9 cellular contexts compared by ENCODE assay signal in genomic region chr22:42857845-42858481, GRCh38. TPM values are rescaled to one million over a fixed set of nuclear protein-coding genes. Genes with fewer than 3 reads are reported as not detected.
DNase-seq lines count a peak whose midpoint lies in the region; ATAC-seq and TF ChIP-seq lines count a peak whose summit lies in the region.
"Had no signal": no experiment of that assay in that cellular context is flagged by ENCODE, and none has a peak within 500 bp of the region (broad histone marks: within the 10 kb centered on the region; RNA-seq: fewer than 3 reads in every experiment).

No MANE protein-coding gene starts in this region.

- peak overlapping the region; percentile 77 for H3K4me2 ChIP-seq in smooth muscle cell

- peak overlapping the region in 1 of 2 donors; percentile 39 for H3K27ac Mint-ChIP-seq in T-cell

- H3K27ac ChIP-seq in left ventricle myocardium inferior (replicated peaks) = peak overlapping the region; percentile 98
- H3K27ac ChIP-seq in smooth muscle cell (ENCODE audit: low read depth) = no peak overlapping the region
- H3K27ac ChIP-seq: SK-N-MC had no signal

- intact Hi-C loops in left ventricle myocardium inferior (cut with micrococcal nuclease) = no loop called here

- H3K36me3 ChIP-seq in left ventricle myocardium inferior = no peaks in the 10 kb centered on the region
- no peaks in the 10 kb centered on the region for H3K36me3 ChIP-seq in smooth muscle cell (ENCODE audit: low read depth)

- no peak overlapping the region for H3K9ac ChIP-seq in smooth muscle cell (ENCODE audit: low read depth)

- H3K4me3 ChIP-seq in left ventricle myocardium inferior (peak overlapping the region; percentile 92), smooth muscle cell (peak overlapping the region; percentile 95)

- H3K4me3 Mint-ChIP-seq in T-cell = peak overlapping the region; percentile 63 to 93 (median 81)

- WGBS in smooth muscle cell (ENCODE audit: low lambda C conversion rate) = 95% methylated on average over 14 of the region's 14 CpGs

- no peak for TF ChIP-seq CTCF in left ventricle myocardium inferior (IDR thresholded peaks at IDR 0.05; ENCODE audit: borderline replicate concordance)
- TF ChIP-seq CTCF in smooth muscle cell (IDR thresholded peaks at IDR 0.05; ENCODE audit: borderline replicate concordance, insufficient read depth, poor library complexity, severe bottlenecking) = no peak

- H3K4me1 ChIP-seq in left ventricle myocardium inferior (peaks cover 37% of the 10 kb centered on the region), smooth muscle cell (ENCODE audit: low read depth) (peaks cover 7% of the 10 kb centered on the region)

- H3K4me1 Mint-ChIP-seq in T-cell = peaks cover 7 to 21% (median 17%) of the 10 kb centered on the region in 3 donors

- H2AFZ ChIP-seq in smooth muscle cell (ENCODE audit: low read depth) = no peak overlapping the region

- H3K9me3 Mint-ChIP-seq in T-cell = no peaks in the 10 kb centered on the region

- peak; percentile 75 for DNase-seq in G401 (ENCODE audit: low spot score)
- DNase-seq in T-cell = no peak
- no peak for DNase-seq in left ventricle myocardium inferior
- DNase-seq in smooth muscle cell (lab: John Stamatoyannopoulos, UW; ENCODE audit: unreplicated experiment) = no peak
- DNase-seq in NCI-H510A treated with DMSO at 0.1 percent for 48 hours (lab: John Stamatoyannopoulos, UW) = no peak
- no peak for DNase-seq in germinal center (ENCODE audit: low spot score)

- POLR2A ChIA-PET in T-cell (lab: Charles Lee) = no interaction called here

- CTCF ChIA-PET in T-cell (lab: Charles Lee) = no interaction called here

- H3K27me3 ChIP-seq in left ventricle myocardium inferior (ENCODE audit: low read depth) (no peaks in the 10 kb centered on the region), smooth muscle cell (ENCODE audit: low read depth) (no peaks in the 10 kb centered on the region)

- ATAC-seq in T-cell (replicated peaks in 1 of 4) (no peak), GM18517 (IDR thresholded peaks at IDR 0.05; ENCODE audit: unreplicated experiment) (no peak), HG02678 (IDR thresholded peaks at IDR 0.05; ENCODE audit: unreplicated experiment) (no peak)

- H3K9me3 ChIP-seq in left ventricle myocardium inferior (replicated peaks) (no peaks in the 10 kb centered on the region), smooth muscle cell (replicated peaks; ENCODE audit: low read depth) (no peaks in the 10 kb centered on the region)

- peaks cover 36% of the 10 kb centered on the region for H3K79me2 ChIP-seq in smooth muscle cell (ENCODE audit: low read depth)

- H3K36me3 Mint-ChIP-seq in T-cell = no peaks in the 10 kb centered on the region

- H3F3A ChIP-seq in smooth muscle cell (ENCODE audit: low read depth) = peaks cover 10% of the 10 kb centered on the region

- H3K27me3 Mint-ChIP-seq in T-cell = no peaks in the 10 kb centered on the region

- peaks cover 32% of the 10 kb centered on the region for H4K20me1 ChIP-seq in smooth muscle cell (ENCODE audit: low read depth)

- in situ Hi-C loops in G401 (cut with HindIII; ENCODE audit: low sequenced_read_pairs) = no loop called here

RNA-seq across cellular contexts. Expression of gene ARFGAP3, which starts 0.9 kb away (rescaled TPM):
- 15.1 and 20.5 TPM in 2 replicates for total RNA-seq in G401 (2014; rRNA removed; shearing (Covaris generic))
- total RNA-seq in T-cell (10 to 100 TPM; 25.7 to 32.5 (median 30.2) TPM), left ventricle myocardium inferior (26.9 TPM), smooth muscle cell (89.9 and 120 TPM in 2 replicates)
- 68.4 and 69.2 TPM in 2 replicates for polyA plus RNA-seq in smooth muscle cell
